In genomic region chr18:38459595-38459994, GRCh38 we compare ENCODE assay signal across 22 cellular contexts.
DNase-seq lines count a peak whose midpoint lies in the region; ATAC-seq, FAIRE-seq and TF ChIP-seq lines count a peak whose summit lies in the region.
"Had no signal": no experiment of that assay in that cellular context is flagged by ENCODE, and none has a peak within 500 bp of the region (broad histone marks: within the 10 kb centered on the region; RNA-seq: fewer than 3 reads in every experiment).

No MANE protein-coding gene starts in this region.

- no peak overlapping the region for H3K4me2 ChIP-seq in DND-41 (ENCODE audit: insufficient read depth, low read length)
- no peak overlapping the region for H3K4me2 ChIP-seq in HepG2 (ENCODE audit: low read depth, low read length)

- intact Hi-C loops in HepG2 (cut with micrococcal nuclease; ENCODE audit: unreplicated experiment), result no loop called here

- H3K79me2 ChIP-seq in DND-41 (ENCODE audit: insufficient read depth, low read length) (no peaks in the 10 kb centered on the region), HepG2 (ENCODE audit: insufficient read depth, low read length) (no peaks in the 10 kb centered on the region)

- no peak overlapping the region for H3K4me3 Mint-ChIP-seq in brain
- H3K4me3 Mint-ChIP-seq: CD4-positive, CD25-positive, alpha-beta regulatory T cell; CD8-positive, alpha-beta memory T cell; HFFc6 had no signal

- DNase-seq in DND-41, result peak; percentile 33
- peak in 1 of 2 experiments; percentile 5 for DNase-seq in SJCRH30
- DNase-seq in GM13977 (ENCODE audit: low spot score), result no peak
- DNase-seq in HepG2 (ENCODE audit: low spot score), result no peak
- DNase-seq in NCI-H1436 (lab: John Stamatoyannopoulos, UW), result no peak
- DNase-seq: ACHN; BE2C; Caco-2; CD4-positive, CD25-positive, alpha-beta regulatory T cell; CD8-positive, alpha-beta memory T cell; DMS153; DMS79; GF-D8; GOT3; H7; HFFc6; IMR-90; KBM-7 had no signal

- CTCF ChIA-PET in HepG2 (lab: Yijun Ruan, JAX; ENCODE audit: low intra/inter-chr PET ratio, low total read pairs), result no interaction called here

- H3K4me1 Mint-ChIP-seq in brain, result peaks cover 37% of the 10 kb centered on the region
- H3K4me1 Mint-ChIP-seq: CD4-positive, CD25-positive, alpha-beta regulatory T cell; CD8-positive, alpha-beta memory T cell had no signal

- POLR2A ChIA-PET in HepG2 (lab: Yijun Ruan, JAX), result no interaction called here

- no peaks in the 10 kb centered on the region for H4K20me1 ChIP-seq in DND-41 (ENCODE audit: insufficient read depth, low read length)
- no peaks in the 10 kb centered on the region for H4K20me1 ChIP-seq in HepG2 (ENCODE audit: insufficient read depth, low read length)

- peaks cover 0 to 3% (median 0%) of the 10 kb centered on the region in 5 experiments for H3K9me3 Mint-ChIP-seq in brain

- TF ChIP-seq CTCF in DND-41 (IDR thresholded peaks at IDR 0.05; ENCODE audit: borderline replicate concordance, extremely low read depth, low read length, poor library complexity, severe bottlenecking) (no peak), brain (conservative IDR thresholded peaks at IDR 0.05) (no peak), GM13977 (IDR thresholded peaks at IDR 0.05; ENCODE audit: extremely low read depth, insufficient read depth, missing control alignments) (no peak), HepG2 (CRISPR knock-in tag; IDR thresholded peaks at IDR 0.05) (no peak)

- in situ Hi-C loops in GM13977 (cut with MboI; ENCODE audit: low pct_unique_long_range_greater_than_20kb, low sequenced_read_pairs, unreplicated experiment), result no loop called here
- in situ Hi-C loops in HepG2 (cut with HindIII; ENCODE audit: extremely low pct_ligation_motif_present, low pct_unique_long_range_greater_than_20kb), result no loop called here

- H3K27me3 Mint-ChIP-seq in brain, result peaks cover 3% of the 10 kb centered on the region
- H3K27me3 Mint-ChIP-seq: CD4-positive, CD25-positive, alpha-beta regulatory T cell had no signal

- no peak overlapping the region for H3K9ac ChIP-seq in DND-41 (ENCODE audit: low read depth, low read length)
- no peak overlapping the region for H3K9ac ChIP-seq in HepG2 (ENCODE audit: insufficient read depth, low read depth, low read length)

- no peaks in the 10 kb centered on the region for H3K9me3 ChIP-seq in DND-41 (ENCODE audit: insufficient read depth, low read length, severe bottlenecking)
- H3K9me3 ChIP-seq in SJCRH30 (replicated peaks), result no peaks in the 10 kb centered on the region
- H3K9me3 ChIP-seq in HepG2 (ENCODE audit: low read length), result no peaks in the 10 kb centered on the region
- H3K9me3 ChIP-seq: BE2C, Caco-2 had no signal

- H3K27ac Mint-ChIP-seq in brain, result peak overlapping the region in 3 of 5 experiments; percentile 56 to 79 (median 71)
- H3K27ac Mint-ChIP-seq: CD4-positive, CD25-positive, alpha-beta regulatory T cell; CD8-positive, alpha-beta memory T cell; HFFc6 had no signal

- TF ChIP-seq EP300 in HepG2 (IDR thresholded peaks at IDR 0.05; ENCODE audit: low read depth in 2 of 2, low read length in 2 of 2), result no peak
- no peak for TF ChIP-seq EP300 in HepG2 (CRISPR knock-in tag; IDR thresholded peaks at IDR 0.05; ENCODE audit: borderline replicate concordance)

- no TSS peak for BruUV-seq in HepG2 (replicated peaks; lab: Mats Ljungman, UMichigan)

- FAIRE-seq in HepG2 (lab: Jason Lieb, UNC), result no peak
- FAIRE-seq: A204.1 had no signal

- TF ChIP-seq RAD21 in HepG2 (CRISPR knock-in tag; IDR thresholded peaks at IDR 0.05), result no peak

- no peak for TF ChIP-seq POLR2A in HepG2 (IDR thresholded peaks at IDR 0.05; ENCODE audit: insufficient read depth in 1 of 2, low read depth in 2 of 2, low read length in 2 of 2)

- H3K4me1 ChIP-seq in DND-41 (ENCODE audit: insufficient read depth, low read length), result no peaks in the 10 kb centered on the region
- H3K4me1 ChIP-seq in SJCRH30, result peaks cover 21% of the 10 kb centered on the region
- no peaks in the 10 kb centered on the region for H3K4me1 ChIP-seq in HepG2 (ENCODE audit: insufficient read depth, low read length)
- H3K4me1 ChIP-seq: BE2C, Caco-2 had no signal

- WGBS in HepG2 (ENCODE audit: low lambda C conversion rate), result 0% methylated on average over 4 of the region's 4 CpGs

- H3K27ac ChIP-seq in DND-41 (ENCODE audit: low read length), result no peak overlapping the region
- H3K27ac ChIP-seq in SJCRH30, result peak overlapping the region; percentile 87
- H3K27ac ChIP-seq in HepG2 (ENCODE audit: extremely low read length, insufficient read depth, low read length), result no peak overlapping the region
- H3K27ac ChIP-seq: HL-60 had no signal

- ATAC-seq in DND-41 (ENCODE audit: insufficient read depth, low read depth), result peak; percentile 88
- no peak for ATAC-seq in HepG2
- ATAC-seq: HCT116 had no signal

- no peaks in the 10 kb centered on the region for H3K27me3 ChIP-seq in DND-41 (ENCODE audit: insufficient read depth, low read length, poor library complexity)
- H3K27me3 ChIP-seq in SJCRH30, result no peaks in the 10 kb centered on the region
- no peaks in the 10 kb centered on the region; a peak in 1 of 5 replicates for H3K27me3 ChIP-seq in HepG2 (ENCODE audit: control insufficient read depth in 1 of 2, insufficient read depth in 2 of 2, low read length in 2 of 2)
- H3K27me3 ChIP-seq: BE2C had no signal

- no peaks in the 10 kb centered on the region for H3K36me3 ChIP-seq in DND-41 (ENCODE audit: insufficient read depth, low read length)
- no peaks in the 10 kb centered on the region for H3K36me3 ChIP-seq in SJCRH30
- H3K36me3 ChIP-seq in HepG2 (replicated peaks in 1 of 2; ENCODE audit: control insufficient read depth in 1 of 2, insufficient read depth in 2 of 2, low read length in 2 of 2), result no peaks in the 10 kb centered on the region
- H3K36me3 ChIP-seq: BE2C had no signal

- no peaks in the 10 kb centered on the region for H3K36me3 Mint-ChIP-seq in brain
- H3K36me3 Mint-ChIP-seq: CD4-positive, CD25-positive, alpha-beta regulatory T cell; CD8-positive, alpha-beta memory T cell had no signal

- H2AFZ ChIP-seq in DND-41 (ENCODE audit: low read depth, low read length), result no peak overlapping the region
- H2AFZ ChIP-seq in HepG2 (ENCODE audit: low read length), result no peak overlapping the region

- H3K4me3 ChIP-seq in DND-41 (ENCODE audit: low read depth in 1 of 2, low read length in 2 of 2) (no peak overlapping the region), SJCRH30 (peak overlapping the region; percentile 9), HepG2 (replicated peaks in 1 of 3; ENCODE audit: insufficient read depth in 1 of 3, low read depth in 2 of 3, low read length in 3 of 3) (no peak overlapping the region)

TF ChIP-seq in HepG2, 621 proteins besides CTCF, POLR2A, EP300 and RAD21 (continues in another document):
- TF ChIP-seq ATF2 (CRISPR knock-in tag; IDR thresholded peaks at IDR 0.05), result no peak
- no peak for TF ChIP-seq UBTF (CRISPR knock-in tag; IDR thresholded peaks at IDR 0.05)
- TF ChIP-seq ZSCAN5A (CRISPR knock-in tag; IDR thresholded peaks at IDR 0.05; ENCODE audit: borderline replicate concordance), result no peak
- no peak for TF ChIP-seq NBN (conservative IDR thresholded peaks at IDR 0.05)
